ENCODE assay signal across 8 cellular contexts in genomic region chr17:40596261-40596919, GRCh38. TPM values are rescaled to one million over a fixed set of nuclear protein-coding genes. Genes with fewer than 3 reads are reported as not detected.
DNase-seq lines count a peak whose midpoint lies in the region; ATAC-seq and TF ChIP-seq lines count a peak whose summit lies in the region.

No MANE protein-coding gene starts in this region.

- WGBS in stomach, 5 donors, result 67 to 76% (median 71%) methylated on average over 7 of the region's 7 CpGs

- H3K27ac ChIP-seq in CD8-positive, alpha-beta T cell (ENCODE audit: low read depth, low read length), result peak overlapping the region; percentile 82
- H3K27ac ChIP-seq in osteoblast (ENCODE audit: low read depth, low read length) (no peak overlapping the region), stomach (no peak overlapping the region)

- CTCF ChIA-PET in CD8-positive, alpha-beta T cell (lab: Charles Lee), result interaction anchor here (0.8 to 3.0 kb wide), 7 partner anchors 9 to 42 kb away, joined by 3 to 20 read pairs (median 4); no protein-coding TSS in a partner anchor

- peaks cover 85% of the 10 kb centered on the region for H3K4me1 Mint-ChIP-seq in CD8-positive, alpha-beta T cell (ENCODE audit: low read depth)

- intact Hi-C loops in CD8-positive, alpha-beta T cell (cut with DNase I, micrococcal nuclease), result loop anchor here in 1 of 2 experiments (1.0 kb wide), 1 partner anchor 31 kb away; the partner anchor contains the start of gene CCR7
- intact Hi-C loops in sciatic nerve (cut with DNase I) (no loop called here), stomach (cut with DNase I; ENCODE audit: low total_unique reads) (no loop called here)

- H3K4me1 ChIP-seq in CD8-positive, alpha-beta T cell (ENCODE audit: insufficient read depth, low read length), result peaks cover 74% of the 10 kb centered on the region
- H3K4me1 ChIP-seq in osteoblast (ENCODE audit: insufficient read depth, low read length) (peaks cover 12% of the 10 kb centered on the region), stomach (peaks cover 0 to 7% (median 3%) of the 10 kb centered on the region in 4 donors)

- H3K4me3 ChIP-seq in CD8-positive, alpha-beta T cell (ENCODE audit: low read depth, low read length), result no peak overlapping the region
- H3K4me3 ChIP-seq in HFF-Myc (replicated peaks; ENCODE audit: low read depth, low read length) (no peak overlapping the region), osteoblast (ENCODE audit: insufficient read depth, low read length) (no peak overlapping the region), stomach (no peak overlapping the region)

- no peaks in the 10 kb centered on the region for H3K36me3 ChIP-seq in CD8-positive, alpha-beta T cell (ENCODE audit: insufficient read depth, low read length)
- H3K36me3 ChIP-seq in osteoblast (ENCODE audit: insufficient read depth, low read length) (no peaks in the 10 kb centered on the region), stomach (no peaks in the 10 kb centered on the region)

- TF ChIP-seq EP300 in stomach (IDR thresholded peaks at IDR 0.05), result no peak

- ATAC-seq in CD8-positive, alpha-beta T cell, result peak; percentile 25
- ATAC-seq in HG02840 (IDR thresholded peaks at IDR 0.05; ENCODE audit: low FRiP score, unreplicated experiment) (no peak), sciatic nerve (no peak)

- peak overlapping the region; percentile 55 for H3K4me3 Mint-ChIP-seq in CD8-positive, alpha-beta T cell

- H3K27me3 Mint-ChIP-seq in CD8-positive, alpha-beta T cell (ENCODE audit: low read depth), result no peaks in the 10 kb centered on the region

- TF ChIP-seq POLR2A in stomach (IDR thresholded peaks at IDR 0.05), result no peak

- H3K27me3 ChIP-seq in CD8-positive, alpha-beta T cell (ENCODE audit: insufficient read depth, low read length), result no peaks in the 10 kb centered on the region
- H3K27me3 ChIP-seq in osteoblast (ENCODE audit: insufficient read depth, low read length) (peaks cover 4% of the 10 kb centered on the region), stomach (no peaks in the 10 kb centered on the region)

- no peaks in the 10 kb centered on the region for H3K9me3 ChIP-seq in CD8-positive, alpha-beta T cell (ENCODE audit: low read length)
- H3K9me3 ChIP-seq in osteoblast (ENCODE audit: low read depth, low read length) (no peaks in the 10 kb centered on the region), stomach (no peaks in the 10 kb centered on the region)

- no peaks in the 10 kb centered on the region for H3K79me2 ChIP-seq in osteoblast (ENCODE audit: insufficient read depth, low read length)

- no peak overlapping the region for H2AFZ ChIP-seq in osteoblast (ENCODE audit: low read length)

- H3K9me3 Mint-ChIP-seq in CD8-positive, alpha-beta T cell, result peaks cover 2% of the 10 kb centered on the region

- no peak overlapping the region for H3K4me2 ChIP-seq in osteoblast (ENCODE audit: insufficient read depth, low read length)

- in situ Hi-C loops in SK-MEL-5 (cut with HindIII; ENCODE audit: low pct_unique_long_range_greater_than_20kb, low sequenced_read_pairs), result no loop called here

- peak overlapping the region; percentile 100 for H3K27ac Mint-ChIP-seq in CD8-positive, alpha-beta T cell

- no peaks in the 10 kb centered on the region for H3K36me3 Mint-ChIP-seq in CD8-positive, alpha-beta T cell

- H4K20me1 ChIP-seq in osteoblast (ENCODE audit: insufficient read depth, low read length), result no peaks in the 10 kb centered on the region

- POLR2A ChIA-PET in CD8-positive, alpha-beta T cell (lab: Charles Lee), result interaction anchor here (0.6 to 2.0 kb wide), 10 partner anchors 9 to 287 kb away, joined by 3 to 33 read pairs (median 6); partner anchors contain the start of gene CCR7

- DNase-seq in CD8-positive, alpha-beta T cell, result peak in 2 of 7 experiments; percentile 34 to 45
- DNase-seq in HFF-Myc (ENCODE audit: extremely low read depth, low read depth) (peak; percentile 9), SK-MEL-5 (ENCODE audit: low read depth, low spot score) (peak; percentile 47), iPS DF 4.7 (ENCODE audit: extremely low read depth, low spot score) (peak; percentile 49), osteoblast (ENCODE audit: insufficient read length, low spot score, missing footprints) (no peak), sciatic nerve (ENCODE audit: low spot score) (no peak), stomach (no peak)

- no peak for TF ChIP-seq CTCF in CD8-positive, alpha-beta T cell (IDR thresholded peaks at IDR 0.05)
- TF ChIP-seq CTCF in HFF-Myc (IDR thresholded peaks at IDR 0.05; ENCODE audit: low read depth, low read length, missing control alignments) (no peak), osteoblast (IDR thresholded peaks at IDR 0.05; ENCODE audit: extremely low read depth, low read depth, low read length) (no peak), stomach (IDR thresholded peaks at IDR 0.05) (no peak)

RNA-seq across cellular contexts. Expression of gene CCR7, which starts 31.1 kb away (rescaled TPM):
- 100 to 1,000 TPM; 196 to 199 TPM for total RNA-seq in CD8-positive, alpha-beta T cell
- not detected in 2 replicates for total RNA-seq in SK-MEL-5 (2014; rRNA removed; shearing (Covaris generic))
- polyA plus RNA-seq in SK-MEL-5 (2015; cell fraction: cytosol; rRNA removed), result 0.12 TPM in 1 of 2 replicates, not detected in the other
- polyA plus RNA-seq in SK-MEL-5 (2015; cell fraction: nucleus; rRNA removed), result not detected in 2 replicates
- not detected in 2 replicates for total RNA-seq in osteoblast
- total RNA-seq in sciatic nerve, result 1.4 TPM
- 1 to 10 TPM in 1 of 5 donors, not detected in 4; 3.1 TPM for total RNA-seq in stomach
- polyA plus RNA-seq in stomach, result 1 to 10 TPM in 1 of 3 donors, under 1 TPM in 1, not detected in 1; 0.92 to 1.4 TPM

RNA-seq across cellular contexts. Expression of gene SMARCE1, which starts 51.2 kb away (rescaled TPM):
- total RNA-seq in CD8-positive, alpha-beta T cell, result 10 to 100 TPM; 64.8 to 74.9 TPM
- total RNA-seq in SK-MEL-5 (2014; rRNA removed; shearing (Covaris generic)), result 84.5 and 85.2 TPM in 2 replicates
- polyA plus RNA-seq in SK-MEL-5 (2015; cell fraction: cytosol; rRNA removed), result 79.2 and 92.7 TPM in 2 replicates
- 114 and 121 TPM in 2 replicates for polyA plus RNA-seq in SK-MEL-5 (2015; cell fraction: nucleus; rRNA removed)
- total RNA-seq in osteoblast (101 and 107 TPM in 2 replicates), sciatic nerve (115 TPM), stomach (100 to 1,000 TPM in 3 of 5 donors, 10 to 100 TPM in 2; 27.5 to 125 (median 104) TPM)
- 10 to 100 TPM; 53.3 to 77.7 (median 61.8) TPM for polyA plus RNA-seq in stomach

Comparison
In these comparisons a context has a peak if more than half of its experiments do, and no peak if none do; other contexts are left out.
1. DNase-seq: peak in HFF-Myc (single experiment), SK-MEL-5 (single experiment) and iPS DF 4.7 (single experiment); none in osteoblast (single experiment), sciatic nerve (single experiment) and stomach (single experiment).
2. RNA of gene CCR7, which starts 31.1 kb away (total RNA-seq): 196 to 199 TPM in CD8-positive, alpha-beta T cell; 1.4 TPM in sciatic nerve (single experiment), not detected in SK-MEL-5, not detected in osteoblast and 3.1 TPM in stomach; every median in the first group is over 10 times any median in the second.